In genomic region chr7:98359395-98359794, GRCh38 we compare ENCODE assay signal across 26 cellular contexts.
"Had no signal": no experiment of that assay in that cellular context is flagged by ENCODE, and none has a peak within 500 bp of the region (broad histone marks: within the 10 kb centered on the region; RNA-seq: fewer than 3 reads in every experiment).

No MANE protein-coding gene starts in this region.

- H3K4me3 Mint-ChIP-seq: activated CD8-positive, alpha-beta memory T cell treated with anti-CD3 and anti-CD28 coated beads, Interleukin-2, amount 10 ng/mL, durations not matched to agents 7 days and 5 days; activated naive CD8-positive, alpha-beta T cell treated with anti-CD3 and anti-CD28 coated beads, Interleukin-2, amount 50 U/mL, for 24 hours; activated T-cell treated with anti-CD3 and anti-CD28 coated beads, Interleukin-2, amount 50 U/mL, for 4 hours; brain; T-helper 17 cell; WTC11 had no signal

- H3K36me3 ChIP-seq: ascending aorta had no signal

- H3K9me3 Mint-ChIP-seq: activated naive CD4-positive, alpha-beta T cell treated with anti-CD3 and anti-CD28 coated beads, Interleukin-2, amount 50 U/mL, for 72 hours; activated naive CD8-positive, alpha-beta T cell treated with anti-CD3 and anti-CD28 coated beads, Interleukin-2, amount 50 U/mL, for 24 hours; activated T-cell treated with anti-CD3 and anti-CD28 coated beads, Interleukin-2, amount 50 U/mL, for 4 hours; brain; WTC11 had no signal

- H3K27ac Mint-ChIP-seq: activated CD8-positive, alpha-beta memory T cell treated with anti-CD3 and anti-CD28 coated beads, Interleukin-2, amount 10 ng/mL, durations not matched to agents 7 days and 5 days; activated naive CD4-positive, alpha-beta T cell treated with anti-CD3 and anti-CD28 coated beads, Interleukin-2, amount 50 U/mL, for 72 hours; activated naive CD8-positive, alpha-beta T cell treated with anti-CD3 and anti-CD28 coated beads, Interleukin-2, amount 50 U/mL, for 24 hours; T-helper 17 cell had no signal

- H3K27ac ChIP-seq: ascending aorta, KMS-11 had no signal

- H3K4me2 ChIP-seq: KMS-11 had no signal

- H3K4me1 ChIP-seq: ascending aorta had no signal

- H3K36me3 Mint-ChIP-seq: activated CD8-positive, alpha-beta memory T cell treated with anti-CD3 and anti-CD28 coated beads, Interleukin-2, amount 10 ng/mL, durations not matched to agents 7 days and 5 days; activated naive CD4-positive, alpha-beta T cell treated with anti-CD3 and anti-CD28 coated beads, Interleukin-2, amount 50 U/mL, for 72 hours; brain had no signal

- DNase-seq: activated CD4-positive, alpha-beta T cell treated with anti-CD3 and anti-CD28 coated beads for 48 hours; activated CD4-positive, alpha-beta T cell treated with anti-CD3 and anti-CD28 coated beads, Interleukin-2, amount 50 U/mL, for 4 hours; activated CD4-positive, CD25-positive, alpha-beta regulatory T cell treated with anti-CD3 and anti-CD28 coated beads, Interleukin-2, amount 50 U/mL, for 72 hours; activated CD8-positive, alpha-beta memory T cell treated with anti-CD3 and anti-CD28 coated beads, Interleukin-2, amount 10 ng/mL, durations not matched to agents 7 days and 5 days; activated effector memory CD4-positive, alpha-beta T cell treated with anti-CD3 and anti-CD28 coated beads, Interleukin-2, amount 50 U/mL, for 16 hours; activated naive CD4-positive, alpha-beta T cell treated with Interleukin-2 at 50 U/mL for 16 hours; activated naive CD8-positive, alpha-beta T cell treated with anti-CD3 and anti-CD28 coated beads, Interleukin-2, amount 50 U/mL, for 24 hours; activated T-cell treated with anti-CD3 and anti-CD28 coated beads, Interleukin-2, amount 50 U/mL, for 4 hours; amniotic stem cell; MV-4-11; NCI-H1092 treated with DMSO at 0.1 percent for 48 hours; NCI-H1436; NCI-H1694 treated with DMSO at 0.1 percent for 48 hours; NCI-H2029 treated with DMSO at 0.1 percent for 48 hours; NCI-H510A treated with DMSO at 0.1 percent for 48 hours; NCI-H69; NK-92 treated with Interleukin-12 subunit alpha and Interleukin-12 subunit beta, amount 100 ng/mL, for 24 hours; OCI-M1; SIG-M5; T-helper 17 cell; T-helper 9 cell had no signal

- H3K9ac ChIP-seq: KMS-11 had no signal

- H3K4me3 ChIP-seq: ascending aorta had no signal

- H3K27me3 Mint-ChIP-seq: activated CD8-positive, alpha-beta memory T cell treated with anti-CD3 and anti-CD28 coated beads, Interleukin-2, amount 10 ng/mL, durations not matched to agents 7 days and 5 days; T-helper 17 cell had no signal

- H3K9me3 ChIP-seq: ascending aorta had no signal

- H3K4me1 Mint-ChIP-seq: activated CD8-positive, alpha-beta memory T cell treated with anti-CD3 and anti-CD28 coated beads, Interleukin-2, amount 10 ng/mL, durations not matched to agents 7 days and 5 days; activated naive CD8-positive, alpha-beta T cell treated with anti-CD3 and anti-CD28 coated beads, Interleukin-2, amount 50 U/mL, for 24 hours; brain; T-helper 17 cell had no signal

- H3K27me3 ChIP-seq: ascending aorta had no signal

- ATAC-seq: activated CD8-positive, alpha-beta memory T cell treated with anti-CD3 and anti-CD28 coated beads, Interleukin-2, amount 10 ng/mL, durations not matched to agents 7 days and 5 days; activated naive CD4-positive, alpha-beta T cell treated with anti-CD3 and anti-CD28 coated beads, Interleukin-2, amount 50 U/mL, for 72 hours; activated naive CD8-positive, alpha-beta T cell treated with anti-CD3 and anti-CD28 coated beads, Interleukin-2, amount 50 U/mL, for 24 hours; activated T-cell treated with anti-CD3 and anti-CD28 coated beads, Interleukin-2, amount 50 U/mL, for 4 hours; T-helper 17 cell; WTC11 had no signal
